12 cellular contexts compared by ENCODE assay signal in the genomic region with DNA sequence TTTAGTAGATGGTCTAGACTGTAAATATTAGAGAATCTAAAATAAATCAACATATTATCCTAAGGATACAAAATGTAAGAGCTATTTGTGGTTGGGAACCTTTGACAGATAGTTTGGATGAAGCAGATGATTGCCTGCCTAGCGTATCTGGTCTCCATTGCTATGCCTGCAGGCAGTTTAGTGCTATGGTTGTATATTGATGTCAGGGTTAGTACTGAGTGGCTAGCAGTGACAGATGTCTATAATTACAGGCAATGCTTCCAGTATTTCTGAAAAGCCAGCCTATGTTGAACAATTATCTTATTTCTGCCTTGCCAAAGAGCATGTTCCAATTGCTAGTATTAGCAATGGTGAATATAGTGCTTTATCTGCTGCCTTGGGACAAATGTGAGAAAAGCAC.
DNase-seq lines count a peak whose midpoint lies in the region; ATAC-seq lines count a peak whose summit lies in the region.
"Had no signal": no experiment of that assay in that cellular context is flagged by ENCODE, and none has a peak within 500 bp of the region (broad histone marks: within the 10 kb centered on the region; RNA-seq: fewer than 3 reads in every experiment).

No MANE protein-coding gene starts in this region.

- no peak for ATAC-seq in HG02571 (IDR thresholded peaks at IDR 0.05; ENCODE audit: unreplicated experiment)

- intact Hi-C loops in head of caudate nucleus (cut with DNase I), result no loop called here

- peak; percentile 41 for DNase-seq in NCI-H2171 treated with DMSO at 0.1 percent for 48 hours (lab: John Stamatoyannopoulos, UW)
- no peak for DNase-seq in NCI-H2171 (lab: John Stamatoyannopoulos, UW)
- peak; percentile 45 for DNase-seq in NCI-H2081 treated with DMSO at 0.1 percent for 48 hours (lab: John Stamatoyannopoulos, UW)
- DNase-seq in NCI-H748 (lab: John Stamatoyannopoulos, UW; ENCODE audit: unreplicated experiment), result peak; percentile 57
- DNase-seq in retina, result peak; percentile 19
- no peak for DNase-seq in head of caudate nucleus
- no peak for DNase-seq in GDM1 (lab: John Stamatoyannopoulos, UW)
- DNase-seq: Calu3, DND-41, HFFc6, T-helper 1 cell had no signal

Comparison
In these comparisons a context has a peak if more than half of its experiments do, and no peak if none do; other contexts are left out.
1. DNase-seq: peak in NCI-H2171 treated with DMSO at 0.1 percent for 48 hours (single experiment), NCI-H2081 treated with DMSO at 0.1 percent for 48 hours (single experiment), NCI-H748 (single experiment) and retina (single experiment); none in NCI-H2171 (single experiment), head of caudate nucleus (0 of 42) and GDM1 (single experiment).